Comparison of ENCODE assay signal across 1 cellular context in genomic region chr2:160073284-160073888, GRCh38.
TF ChIP-seq lines count a peak whose summit lies in the region.

No MANE protein-coding gene starts in this region.

TF ChIP-seq in HepG2, 621 proteins besides CTCF, POLR2A, EP300 and RAD21 (continued from another document):
- TF ChIP-seq ZUFSP (CRISPR knock-in tag; IDR thresholded peaks at IDR 0.05; ENCODE audit: borderline replicate concordance) = no peak
- no peak for TF ChIP-seq ZNF335 (CRISPR knock-in tag; IDR thresholded peaks at IDR 0.05)
- no peak for TF ChIP-seq NFE2L2 (IDR thresholded peaks at IDR 0.05; ENCODE audit: low read length)
- no peak for TF ChIP-seq GRHL1 (CRISPR knock-in tag; conservative IDR thresholded peaks at IDR 0.05)
